In the genomic region with DNA sequence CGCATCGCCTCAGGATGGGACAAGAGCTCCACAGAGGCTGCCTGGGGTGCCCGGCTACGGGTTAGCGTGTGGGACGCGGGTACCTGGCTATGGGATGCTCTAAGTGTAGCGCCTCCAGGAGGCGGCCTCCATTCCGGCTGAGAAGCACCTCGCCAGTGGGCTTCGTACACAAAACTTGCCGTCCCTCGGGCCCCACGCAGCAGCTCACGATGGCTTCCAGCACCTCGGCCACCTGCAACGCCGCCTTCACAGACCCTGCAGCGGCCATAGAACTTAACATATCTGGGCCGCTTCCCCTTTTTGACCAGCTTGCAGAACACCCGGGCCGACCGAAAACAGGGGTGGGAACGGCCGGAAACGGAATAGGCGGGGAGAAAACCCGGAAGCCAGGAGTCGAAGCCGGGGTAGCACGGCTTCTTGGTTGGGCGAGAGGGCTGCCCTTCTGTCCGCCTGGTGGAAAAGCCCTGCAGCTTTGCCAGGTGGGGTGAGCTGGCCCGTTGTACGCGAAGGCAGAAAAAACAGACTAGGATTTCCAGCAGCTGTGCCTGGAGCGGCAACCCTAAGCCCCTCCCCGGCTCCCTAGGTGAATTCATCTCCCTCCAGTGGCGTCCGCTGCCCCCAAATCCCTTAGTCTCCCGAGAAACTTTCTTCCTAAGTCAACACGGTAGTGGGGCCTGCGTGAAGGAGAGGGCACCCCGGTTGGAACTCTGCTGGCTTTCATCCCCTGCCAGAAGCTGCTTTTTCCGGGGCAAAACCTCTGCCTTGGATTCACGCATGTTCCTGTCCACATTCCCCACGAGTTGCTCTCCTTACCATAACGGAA, we compare ENCODE assay signal across 8 cellular contexts. TPM values are rescaled to one million over a fixed set of nuclear protein-coding genes. Genes with fewer than 3 reads are reported as not detected.
A peak's percentile ranks its signal among the peaks of the same experiment; 100 is the strongest.
DNase-seq lines count a peak whose midpoint lies in the region; ATAC-seq and TF ChIP-seq lines count a peak whose summit lies in the region.

Gene BBS10, minus strand, starts transcription at position 337 of the 823 bp plus-strand sequence. Its CDS starts 57 bp downstream, at position 280.

- peak within 1 kb of the TSS; percentile 92 to 96 (median 94) for H3K27ac Mint-ChIP-seq in CD4-positive, CD25-positive, alpha-beta regulatory T cell
- H3K27ac Mint-ChIP-seq in activated CD4-positive, alpha-beta memory T cell treated with anti-CD3 and anti-CD28 coated beads for 36 hours: peak within 1 kb of the TSS; percentile 90

- no peaks in the 10 kb centered on the region for H3K27me3 Mint-ChIP-seq in CD4-positive, CD25-positive, alpha-beta regulatory T cell
- no peaks in the 10 kb centered on the region for H3K27me3 Mint-ChIP-seq in activated CD4-positive, alpha-beta memory T cell treated with anti-CD3 and anti-CD28 coated beads for 36 hours

- peaks cover 17 to 38% (median 28%) of the 10 kb centered on the region in 4 donors for H3K4me1 Mint-ChIP-seq in CD4-positive, CD25-positive, alpha-beta regulatory T cell
- H3K4me1 Mint-ChIP-seq in activated CD4-positive, alpha-beta memory T cell treated with anti-CD3 and anti-CD28 coated beads for 36 hours (ENCODE audit: low read depth): peaks cover 25% of the 10 kb centered on the region

- no peaks in the 10 kb centered on the region for H3K36me3 ChIP-seq in CD4-positive, CD25-positive, alpha-beta regulatory T cell (ENCODE audit: control insufficient read depth, insufficient read depth, low read length)
- no peaks in the 10 kb centered on the region for H3K36me3 ChIP-seq in ectodermal cell (ENCODE audit: control insufficient read depth, insufficient read depth, low read length)
- no peaks in the 10 kb centered on the region for H3K36me3 ChIP-seq in lower lobe of right lung

- peak within 1 kb of the TSS; percentile 91 for H3K4me3 ChIP-seq in CD4-positive, CD25-positive, alpha-beta regulatory T cell (ENCODE audit: low read depth, low read length)
- H3K4me3 ChIP-seq in ectodermal cell (ENCODE audit: insufficient read depth, low read depth, low read length) (peak within 1 kb of the TSS; percentile 83), lower lobe of right lung (peak within 1 kb of the TSS; percentile 91)

- H3K4me1 ChIP-seq in CD4-positive, CD25-positive, alpha-beta regulatory T cell (ENCODE audit: control insufficient read depth, insufficient read depth, low read length, poor library complexity, severe bottlenecking): peaks cover 19% of the 10 kb centered on the region
- peaks cover 4% of the 10 kb centered on the region for H3K4me1 ChIP-seq in ectodermal cell (ENCODE audit: control insufficient read depth, insufficient read depth, low read length)
- peaks cover 23% of the 10 kb centered on the region for H3K4me1 ChIP-seq in lower lobe of right lung

- no peaks in the 10 kb centered on the region for H3K27me3 ChIP-seq in CD4-positive, CD25-positive, alpha-beta regulatory T cell (ENCODE audit: control insufficient read depth, insufficient read depth, low read length)
- H3K27me3 ChIP-seq in ectodermal cell (ENCODE audit: control insufficient read depth, insufficient read depth, low read length, poor library complexity, severe bottlenecking) (no peaks in the 10 kb centered on the region), lower lobe of right lung (ENCODE audit: low read depth) (no peaks in the 10 kb centered on the region)

- CTCF ChIA-PET in activated CD4-positive, alpha-beta memory T cell treated with anti-CD3 and anti-CD28 coated beads for 36 hours (lab: Charles Lee): interaction anchor here (0.8 to 2.5 kb wide), 18 partner anchors 9 to 863 kb away, joined by 3 to 11 read pairs (median 4); partner anchors contain the start of genes NAP1L1 and PHLDA1

- TF ChIP-seq CTCF in lower lobe of right lung (IDR thresholded peaks at IDR 0.05): peak; percentile 33

- DNase-seq in CD4-positive, CD25-positive, alpha-beta regulatory T cell: peak; percentile 78 to 95 (median 84)
- DNase-seq in NCI-H748 (lab: John Stamatoyannopoulos, UW; ENCODE audit: unreplicated experiment): peak; percentile 92
- DNase-seq in activated CD4-positive, alpha-beta memory T cell treated with anti-CD3 and anti-CD28 coated beads for 36 hours: peak; percentile 93
- DNase-seq in lower lobe of right lung: peak; percentile 94
- peak; percentile 74 to 84 (median 83) for DNase-seq in stimulated activated CD4-positive, alpha-beta T cell treated with anti-CD3 and anti-CD28 coated beads, TNF-alpha, amount 100 ng/mL, for 24 hours (ENCODE audit: low read depth in 3 of 3)

- POLR2A ChIA-PET in activated CD4-positive, alpha-beta memory T cell treated with anti-CD3 and anti-CD28 coated beads for 36 hours (lab: Charles Lee): interaction anchor here (0.5 to 2.3 kb wide), 7 partner anchors 18 to 345 kb away, joined by 3 to 9 read pairs (median 4); partner anchors contain the start of genes OSBPL8 and PHLDA1

- 6% methylated on average over 49 of the region's 49 CpGs for WGBS in ectodermal cell, 2 experiments

- H3K27ac ChIP-seq in CD4-positive, CD25-positive, alpha-beta regulatory T cell (ENCODE audit: insufficient read depth, low read length, poor library complexity, severe bottlenecking): peak within 1 kb of the TSS; percentile 78
- H3K27ac ChIP-seq in ectodermal cell (ENCODE audit: insufficient read depth, low read depth, low read length, poor library complexity, severe bottlenecking) (peak within 1 kb of the TSS; percentile 60), lower lobe of right lung (peak within 1 kb of the TSS; percentile 92)

- H3K4me3 Mint-ChIP-seq in CD4-positive, CD25-positive, alpha-beta regulatory T cell: peak within 1 kb of the TSS; percentile 96 to 99 (median 98)
- peak within 1 kb of the TSS; percentile 91 for H3K4me3 Mint-ChIP-seq in activated CD4-positive, alpha-beta memory T cell treated with anti-CD3 and anti-CD28 coated beads for 36 hours

- ATAC-seq in CD4-positive, CD25-positive, alpha-beta regulatory T cell (ENCODE audit: low read depth in 2 of 2): peak; percentile 97 to 98
- ATAC-seq in GM19372 (IDR thresholded peaks at IDR 0.05; ENCODE audit: low read depth, unreplicated experiment) (peak; percentile 97), HG03558 (IDR thresholded peaks at IDR 0.05; ENCODE audit: extremely low read depth, unreplicated experiment) (peak; percentile 90), lower lobe of right lung (peak; percentile 98 to 99)

- intact Hi-C loops in activated CD4-positive, alpha-beta memory T cell treated with anti-CD3 and anti-CD28 coated beads for 36 hours (cut with micrococcal nuclease): loop anchor here (1.0 to 10.0 kb wide), 8 partner anchors 94 to 1811 kb away; partner anchors contain the start of genes ATXN7L3B, CAPS2, GLIPR1L1 and KRR1
- intact Hi-C loops in lower lobe of right lung (cut with DNase I): no loop called here

- no peaks in the 10 kb centered on the region for H3K9me3 Mint-ChIP-seq in CD4-positive, CD25-positive, alpha-beta regulatory T cell
- H3K9me3 Mint-ChIP-seq in activated CD4-positive, alpha-beta memory T cell treated with anti-CD3 and anti-CD28 coated beads for 36 hours: no peaks in the 10 kb centered on the region

- peaks cover 3% of the 10 kb centered on the region for H3K36me3 Mint-ChIP-seq in CD4-positive, CD25-positive, alpha-beta regulatory T cell
- peaks cover 2% of the 10 kb centered on the region for H3K36me3 Mint-ChIP-seq in activated CD4-positive, alpha-beta memory T cell treated with anti-CD3 and anti-CD28 coated beads for 36 hours

- H3K9me3 ChIP-seq in CD4-positive, CD25-positive, alpha-beta regulatory T cell (ENCODE audit: control insufficient read depth in 2 of 2, low read length in 2 of 2): no peaks in the 10 kb centered on the region
- no peaks in the 10 kb centered on the region for H3K9me3 ChIP-seq in ectodermal cell (ENCODE audit: control insufficient read depth, low read length)
- no peaks in the 10 kb centered on the region for H3K9me3 ChIP-seq in lower lobe of right lung

RNA-seq across cellular contexts. Expression of gene BBS10, which starts in this region (rescaled TPM):
- total RNA-seq in CD4-positive, CD25-positive, alpha-beta regulatory T cell: 3.5 TPM
- 1 to 10 TPM; 1.0 to 4.3 (median 2.5) TPM for polyA plus RNA-seq in CD4-positive, CD25-positive, alpha-beta regulatory T cell
- 1 to 10 TPM; 3.2 to 3.4 TPM for total RNA-seq in activated CD4-positive, alpha-beta memory T cell treated with anti-CD3 and anti-CD28 coated beads for 36 hours
- polyA plus RNA-seq in ectodermal cell (2013, experiment 1 of 4): 22.3 TPM
- polyA plus RNA-seq in ectodermal cell (2013, experiment 2 of 4): 23.4 TPM
- polyA plus RNA-seq in ectodermal cell (2013, experiment 3 of 4): 20.4 TPM
- polyA plus RNA-seq in ectodermal cell (2013, experiment 4 of 4): 24.4 TPM
- total RNA-seq in lower lobe of right lung: 13.4 TPM

Comparison
In these comparisons a context has a peak if more than half of its experiments do, and no peak if none do; other contexts are left out.
1. Peak in every context shown above with its lines: DNase-seq, ATAC-seq, H3K4me3 ChIP-seq and H3K27ac ChIP-seq.